ENCODE assay signal across 17 cellular contexts in genomic region chr9:135664266-135664665, GRCh38. TPM values are rescaled to one million over a fixed set of nuclear protein-coding genes. Genes with fewer than 3 reads are reported as not detected.
DNase-seq lines count a peak whose midpoint lies in the region; ATAC-seq and TF ChIP-seq lines count a peak whose summit lies in the region.
"Had no signal": no experiment of that assay in that cellular context is flagged by ENCODE, and none has a peak within 500 bp of the region (broad histone marks: within the 10 kb centered on the region; RNA-seq: fewer than 3 reads in every experiment).

No MANE protein-coding gene starts in this region.

- intact Hi-C loops in aorta (cut with DNase I) (no loop called here), mammary epithelial cell (cut with micrococcal nuclease) (no loop called here)

- H3K27ac ChIP-seq in neural progenitor cell (no peak overlapping the region), aorta (ENCODE audit: low read depth in 1 of 2, low read length in 2 of 2) (no peak overlapping the region), mammary epithelial cell (ENCODE audit: insufficient read depth, low read depth, low read length) (no peak overlapping the region)
- H3K27ac ChIP-seq: 22Rv1, A549, C4-2B had no signal

- TF ChIP-seq CTCF in GM10248 (IDR thresholded peaks at IDR 0.05; ENCODE audit: control extremely low read depth, extremely low read depth, low read depth, missing control alignments) = no peak
- no peak for TF ChIP-seq CTCF in neural progenitor cell (IDR thresholded peaks at IDR 0.05)
- TF ChIP-seq CTCF in mammary epithelial cell (conservative IDR thresholded peaks at IDR 0.05 in 1 of 2, IDR thresholded peaks at IDR 0.05 in 1 of 2; ENCODE audit: extremely low read depth in 1 of 2, insufficient read depth in 1 of 2, low read depth in 1 of 2, low read length in 2 of 2) = no peak

- no peaks in the 10 kb centered on the region for H3K36me3 Mint-ChIP-seq in neural progenitor cell

- CTCF ChIA-PET in GM10248 (lab: Yijun Ruan, JAX) = no interaction called here
- CTCF ChIA-PET in mammary epithelial cell (lab: Charles Lee; ENCODE audit: low non-redundant PET) = no interaction called here

- no peak overlapping the region for H2AFZ ChIP-seq in neural progenitor cell (replicated peaks)
- H2AFZ ChIP-seq in mammary epithelial cell (ENCODE audit: low read depth, low read length) = no peak overlapping the region
- H2AFZ ChIP-seq: GM23338 had no signal

- in situ Hi-C loops in mammary epithelial cell (cut with MboI; ENCODE audit: low sequenced_read_pairs in 2 of 2) = no loop called here

- BruUV-seq in mammary epithelial cell (replicated peaks; lab: Mats Ljungman, UMichigan) = no TSS peak

- peaks cover 6% of the 10 kb centered on the region for H3F3A ChIP-seq in neural progenitor cell (ENCODE audit: low read depth)

- peaks cover 12% of the 10 kb centered on the region for H3K27me3 Mint-ChIP-seq in neural progenitor cell (ENCODE audit: insufficient read depth, low read depth)
- H3K27me3 Mint-ChIP-seq: CD4-positive, alpha-beta T cell had no signal

- no peaks in the 10 kb centered on the region for H3K9me3 ChIP-seq in neural progenitor cell (ENCODE audit: low read depth)
- no peaks in the 10 kb centered on the region for H3K9me3 ChIP-seq in aorta (ENCODE audit: control insufficient read depth, low read length)
- peaks cover 15% of the 10 kb centered on the region for H3K9me3 ChIP-seq in mammary epithelial cell (replicated peaks; ENCODE audit: insufficient read depth, low read length)
- H3K9me3 ChIP-seq: A549, Caco-2, HAP-1 had no signal

- no peaks in the 10 kb centered on the region for H3K79me2 ChIP-seq in neural progenitor cell (ENCODE audit: low read depth)
- no peaks in the 10 kb centered on the region for H3K79me2 ChIP-seq in mammary epithelial cell (ENCODE audit: insufficient read depth, low read length)

- POLR2A ChIA-PET in GM10248 (lab: Yijun Ruan, JAX) = no interaction called here

- H4K20me1 ChIP-seq in neural progenitor cell (ENCODE audit: low read depth) (no peaks in the 10 kb centered on the region), mammary epithelial cell (ENCODE audit: insufficient read depth, low read length) (no peaks in the 10 kb centered on the region)

- dilution Hi-C loops in mammary epithelial cell (cut with HindIII; ENCODE audit: low sequenced_read_pairs) = no loop called here

- peak; percentile 15 for ATAC-seq in aorta (ENCODE audit: low FRiP score)
- ATAC-seq in HG03469 (IDR thresholded peaks at IDR 0.05; ENCODE audit: unreplicated experiment) = no peak
- ATAC-seq: GM23338 had no signal

- peaks cover 10% of the 10 kb centered on the region for H3K9me3 Mint-ChIP-seq in neural progenitor cell
- H3K9me3 Mint-ChIP-seq: CD4-positive, alpha-beta T cell had no signal

- H3K4me1 ChIP-seq in neural progenitor cell = peaks cover 13% of the 10 kb centered on the region
- H3K4me1 ChIP-seq in aorta (ENCODE audit: control insufficient read depth in 1 of 2, insufficient read depth in 2 of 2, low read length in 2 of 2) = no peaks in the 10 kb centered on the region
- H3K4me1 ChIP-seq in mammary epithelial cell (ENCODE audit: insufficient read depth, low read length) = no peaks in the 10 kb centered on the region
- H3K4me1 ChIP-seq: A549, Caco-2, HAP-1 had no signal

- H3K4me2 ChIP-seq in neural progenitor cell = no peak overlapping the region
- H3K4me2 ChIP-seq in mammary epithelial cell (ENCODE audit: insufficient read depth, low read depth, low read length) = no peak overlapping the region
- H3K4me2 ChIP-seq: A549, GM23338 had no signal

- H3K9ac ChIP-seq in neural progenitor cell = no peak overlapping the region
- H3K9ac ChIP-seq in mammary epithelial cell (ENCODE audit: insufficient read depth, low read length) = no peak overlapping the region

- H3K36me3 ChIP-seq in neural progenitor cell (no peaks in the 10 kb centered on the region), aorta (ENCODE audit: control insufficient read depth in 1 of 2, insufficient read depth in 2 of 2, low read length in 1 of 2) (no peaks in the 10 kb centered on the region), mammary epithelial cell (ENCODE audit: insufficient read depth, low read length) (no peaks in the 10 kb centered on the region)
- H3K36me3 ChIP-seq: HAP-1 had no signal

- peak overlapping the region; percentile 30 for H3K4me3 Mint-ChIP-seq in neural progenitor cell
- H3K4me3 Mint-ChIP-seq: CD4-positive, alpha-beta T cell; GM23338 had no signal

- peak overlapping the region; percentile 50 for H3K27ac Mint-ChIP-seq in neural progenitor cell
- H3K27ac Mint-ChIP-seq: CD4-positive, alpha-beta T cell; GM23338 had no signal

- 87% methylated on average over 10 of the region's 10 CpGs for WGBS in aorta, 2 donors
- 71% methylated on average over 10 of the region's 10 CpGs for WGBS in mammary epithelial cell (ENCODE audit: low coverage, missing lambda C conversion rate)

- DNase-seq in GM10248 (ENCODE audit: extremely low spot score) (peak; percentile 12), HuH-7 (ENCODE audit: low spot score) (peak; percentile 3), neural progenitor cell (ENCODE audit: low spot score) (no peak), aorta (no peak), mammary epithelial cell (no peak), epidermal melanocyte (ENCODE audit: insufficient read length, low spot score) (no peak)
- DNase-seq: AML-193, Caco-2 had no signal

- H3K4me1 Mint-ChIP-seq in neural progenitor cell = peaks cover 30% of the 10 kb centered on the region

- H3K4me3 ChIP-seq in neural progenitor cell (no peak overlapping the region), aorta (ENCODE audit: low read length in 2 of 2) (no peak overlapping the region), mammary epithelial cell (replicated peaks in 1 of 3; ENCODE audit: insufficient read depth in 1 of 3, low read depth in 2 of 3, low read length in 3 of 3) (no peak overlapping the region)
- H3K4me3 ChIP-seq: A549, GM23338, HAP-1 had no signal

- no peaks in the 10 kb centered on the region for H3K27me3 ChIP-seq in neural progenitor cell
- H3K27me3 ChIP-seq in aorta (ENCODE audit: control insufficient read depth in 1 of 2, insufficient read depth in 2 of 2, low read length in 1 of 2) = no peaks in the 10 kb centered on the region
- H3K27me3 ChIP-seq in mammary epithelial cell (ENCODE audit: insufficient read depth, low read length) = no peaks in the 10 kb centered on the region

RNA-seq across cellular contexts. Expression of gene LCN9, which starts 1.2 kb away (rescaled TPM):
- total RNA-seq in neural progenitor cell (ENCODE audit: low replicate concordance) = 2.4 and 6.6 TPM in 2 replicates
- total RNA-seq in aorta = not detected
- not detected for polyA plus RNA-seq in aorta
- not detected for total RNA-seq in mammary epithelial cell
- polyA plus RNA-seq in mammary epithelial cell = not detected
- polyA minus RNA-seq in mammary epithelial cell = not detected
- total RNA-seq: Caco-2; CD4-positive, alpha-beta T cell; GM23338; HT-29 had no signal
- polyA plus RNA-seq: A549, BJ, GM23338 had no signal

RNA-seq across cellular contexts. Expression of gene GLT6D1, which starts 24.9 kb away (rescaled TPM):
- total RNA-seq in neural progenitor cell (ENCODE audit: low replicate concordance) = 0.12 and 0.80 TPM in 2 replicates
- not detected for total RNA-seq in aorta
- polyA plus RNA-seq in aorta = not detected
- total RNA-seq in mammary epithelial cell = not detected
- not detected for polyA plus RNA-seq in mammary epithelial cell
- not detected for polyA minus RNA-seq in mammary epithelial cell
- total RNA-seq: Caco-2; CD4-positive, alpha-beta T cell; GM23338; HT-29 had no signal
- polyA plus RNA-seq: A549, BJ, GM23338 had no signal

RNA-seq across cellular contexts. Expression of gene SOHLH1, which starts 35.0 kb away (rescaled TPM):
- total RNA-seq in neural progenitor cell (ENCODE audit: low replicate concordance) (not detected in 2 replicates), aorta (not detected), mammary epithelial cell (not detected)
- polyA plus RNA-seq in aorta (not detected), mammary epithelial cell (not detected)
- polyA minus RNA-seq in mammary epithelial cell = not detected
- total RNA-seq: CD4-positive, alpha-beta T cell; HT-29 had no signal
- polyA plus RNA-seq: A549, BJ, GM23338 had no signal

RNA-seq across cellular contexts. Expression of gene KCNT1, which starts 37.7 kb away (rescaled TPM):
- total RNA-seq in neural progenitor cell (ENCODE audit: low replicate concordance) = not detected in 2 replicates
- under 1 TPM; 0.16 to 0.78 TPM for total RNA-seq in aorta
- polyA plus RNA-seq in aorta = not detected
- total RNA-seq in mammary epithelial cell = not detected
- polyA plus RNA-seq in mammary epithelial cell = not detected
- not detected for polyA minus RNA-seq in mammary epithelial cell
- total RNA-seq: HT-29 had no signal
- polyA plus RNA-seq: A549, BJ had no signal

Comparison
In these comparisons a context has a peak if more than half of its experiments do, and no peak if none do; other contexts are left out.
1. DNase-seq: peak in GM10248 (single experiment) and HuH-7 (single experiment); none in neural progenitor cell (single experiment), aorta (0 of 2), mammary epithelial cell (single experiment) and epidermal melanocyte (single experiment).